In the genomic region with DNA sequence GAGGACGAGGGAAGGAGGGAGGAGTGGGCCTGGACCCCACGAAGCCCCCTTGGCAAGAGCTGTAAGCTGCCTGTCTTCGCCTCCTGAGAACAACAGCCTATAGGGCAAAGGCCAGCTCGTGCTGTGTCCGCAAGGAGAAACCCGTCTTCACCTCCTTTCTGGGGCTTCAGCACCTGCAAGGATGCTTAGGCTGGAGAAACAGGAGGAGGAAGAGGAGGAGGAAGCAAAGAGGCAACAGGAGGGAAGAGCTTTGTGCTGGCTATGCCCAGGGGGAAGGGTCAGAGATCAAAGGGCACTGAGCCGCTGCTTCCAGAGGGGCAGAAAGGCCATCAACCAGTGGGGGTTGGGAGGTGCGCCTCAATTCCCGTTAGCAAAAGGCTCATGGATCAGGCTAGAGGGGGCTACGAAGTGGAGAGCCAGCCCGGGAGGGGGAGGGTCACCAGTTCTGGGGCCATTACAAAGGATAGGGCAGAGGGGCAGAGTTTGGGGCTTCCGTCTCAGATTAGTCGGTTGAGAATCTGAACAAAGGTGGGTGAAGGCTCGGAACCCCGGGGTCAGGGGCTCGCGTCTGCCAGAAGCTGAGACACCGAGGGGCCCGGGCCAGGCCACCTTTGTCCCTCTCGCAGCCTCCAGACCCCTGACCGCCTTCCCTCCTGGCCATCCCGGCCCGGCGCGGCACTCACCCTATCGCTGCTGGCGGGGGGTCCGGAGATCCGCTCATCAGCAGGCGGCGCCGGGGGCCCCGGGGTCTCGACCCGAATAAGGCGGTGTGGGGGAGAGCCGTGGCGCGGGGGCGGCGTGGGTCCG, we compare ENCODE assay signal across 1 cellular context.
TF ChIP-seq lines count a peak whose summit lies in the region.

No MANE protein-coding gene starts in this region.

TF ChIP-seq in HepG2, 621 proteins besides CTCF, POLR2A, EP300 and RAD21 (continues in another document):
- TF ChIP-seq SMAD3 (CRISPR knock-in tag; IDR thresholded peaks at IDR 0.05) (no peak), ZNF749 (CRISPR knock-in tag; IDR thresholded peaks at IDR 0.05; ENCODE audit: borderline replicate concordance) (no peak), ZNF430 (CRISPR knock-in tag; IDR thresholded peaks at IDR 0.05) (peak; percentile 47; the same call in 1 of the 2 replicates), NR2F2 (IDR thresholded peaks at IDR 0.05; ENCODE audit: borderline replicate concordance, low read depth) (peak; percentile 73; the same call in 1 of the 2 replicates), GATAD2A (CRISPR knock-in tag; IDR thresholded peaks at IDR 0.05) (peak; percentile 67), SNAPC2 (CRISPR knock-in tag; IDR thresholded peaks at IDR 0.05) (0 out of 2 replicates have a peak, but pooled peaks have one; percentile 45), RXRB (CRISPR knock-in tag; IDR thresholded peaks at IDR 0.05; ENCODE audit: borderline replicate concordance) (peak; percentile 20; the same call in 1 of the 2 replicates), MYC (CRISPR knock-in tag; IDR thresholded peaks at IDR 0.05; ENCODE audit: borderline replicate concordance) (0 out of 2 replicates have a peak, but pooled peaks have one; percentile 20), ZSCAN29 (CRISPR knock-in tag; conservative IDR thresholded peaks at IDR 0.05) (no peak), HHEX (CRISPR knock-in tag; IDR thresholded peaks at IDR 0.05) (no peak), NRL (CRISPR knock-in tag; IDR thresholded peaks at IDR 0.05; ENCODE audit: borderline replicate concordance) (peak; percentile 74), RARA (CRISPR knock-in tag; IDR thresholded peaks at IDR 0.05) (peak; percentile 47; the same call in 1 of the 2 replicates), ZBTB3 (CRISPR knock-in tag; IDR thresholded peaks at IDR 0.05; ENCODE audit: borderline replicate concordance, low read depth) (0 out of 2 replicates have a peak, but pooled peaks have one; percentile 39), ZNF101 (CRISPR knock-in tag; IDR thresholded peaks at IDR 0.05; ENCODE audit: borderline replicate concordance, low read depth) (no peak), FOSL2 (CRISPR knock-in tag; IDR thresholded peaks at IDR 0.05) (0 out of 2 replicates have a peak, but pooled peaks have one; percentile 5), ZNF773 (CRISPR knock-in tag; IDR thresholded peaks at IDR 0.05; ENCODE audit: borderline replicate concordance) (no peak), ELF1 (CRISPR knock-in tag; IDR thresholded peaks at IDR 0.05) (peak; percentile 8; the same call in 1 of the 2 replicates), ZNF235 (CRISPR knock-in tag; IDR thresholded peaks at IDR 0.05; ENCODE audit: borderline replicate concordance) (no peak), KDM1A (CRISPR knock-in tag; IDR thresholded peaks at IDR 0.05) (peak; percentile 20; the same call in 1 of the 2 replicates), SPEN (CRISPR knock-in tag; IDR thresholded peaks at IDR 0.05; ENCODE audit: low read depth) (peak; percentile 51; the same call in 1 of the 2 replicates), ZNF350 (CRISPR knock-in tag; IDR thresholded peaks at IDR 0.05; ENCODE audit: borderline replicate concordance, low read depth) (peak; percentile 63; the same call in 1 of the 2 replicates), RNF2 (conservative IDR thresholded peaks at IDR 0.05; ENCODE audit: low read depth) (no peak), ZFY (CRISPR knock-in tag; IDR thresholded peaks at IDR 0.05) (peak; percentile 27; the same call in 1 of the 2 replicates), CREM (IDR thresholded peaks at IDR 0.05) (peak; percentile 17; the same call in 1 of the 2 replicates), CREM (CRISPR knock-in tag; IDR thresholded peaks at IDR 0.05) (no peak), RAD51 (IDR thresholded peaks at IDR 0.05; ENCODE audit: borderline replicate concordance) (no peak), SNRNP70 (IDR thresholded peaks at IDR 0.05; ENCODE audit: low read depth, low read length) (no peak), HNF4G (IDR thresholded peaks at IDR 0.05; ENCODE audit: borderline replicate concordance, low read depth, low read length) (peak; percentile 86), HNF4G (CRISPR knock-in tag; IDR thresholded peaks at IDR 0.05; ENCODE audit: borderline replicate concordance, low read depth) (peak; percentile 48; the same call in 1 of the 2 replicates)
- TF ChIP-seq, protein P1, sequence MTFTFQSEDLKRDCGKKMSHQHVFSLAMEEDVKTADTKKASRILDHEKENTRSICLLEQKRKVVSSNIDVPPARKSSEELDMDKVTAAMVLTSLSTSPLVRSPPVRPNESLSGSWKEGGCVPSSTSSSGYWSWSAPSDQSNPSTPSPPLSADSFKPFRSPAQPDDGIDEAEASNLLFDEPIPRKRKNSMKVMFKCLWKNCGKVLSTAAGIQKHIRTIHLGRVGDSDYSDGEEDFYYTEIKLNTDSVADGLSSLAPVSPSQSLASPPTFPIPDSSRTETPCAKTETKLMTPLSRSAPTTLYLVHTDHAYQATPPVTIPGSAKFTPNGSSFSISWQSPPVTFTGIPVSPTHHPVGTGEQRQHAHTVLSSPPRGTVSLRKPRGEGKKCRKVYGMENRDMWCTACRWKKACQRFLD (CRISPR knock-in tag; IDR thresholded peaks at IDR 0.05; ENCODE audit: borderline replicate concordance): no peak
- TF ChIP-seq, protein P2, sequence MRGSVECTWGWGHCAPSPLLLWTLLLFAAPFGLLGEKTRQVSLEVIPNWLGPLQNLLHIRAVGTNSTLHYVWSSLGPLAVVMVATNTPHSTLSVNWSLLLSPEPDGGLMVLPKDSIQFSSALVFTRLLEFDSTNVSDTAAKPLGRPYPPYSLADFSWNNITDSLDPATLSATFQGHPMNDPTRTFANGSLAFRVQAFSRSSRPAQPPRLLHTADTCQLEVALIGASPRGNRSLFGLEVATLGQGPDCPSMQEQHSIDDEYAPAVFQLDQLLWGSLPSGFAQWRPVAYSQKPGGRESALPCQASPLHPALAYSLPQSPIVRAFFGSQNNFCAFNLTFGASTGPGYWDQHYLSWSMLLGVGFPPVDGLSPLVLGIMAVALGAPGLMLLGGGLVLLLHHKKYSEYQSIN (CRISPR knock-in tag; IDR thresholded peaks at IDR 0.05; ENCODE audit: borderline replicate concordance): no peak
- TF ChIP-seq, protein P3, sequence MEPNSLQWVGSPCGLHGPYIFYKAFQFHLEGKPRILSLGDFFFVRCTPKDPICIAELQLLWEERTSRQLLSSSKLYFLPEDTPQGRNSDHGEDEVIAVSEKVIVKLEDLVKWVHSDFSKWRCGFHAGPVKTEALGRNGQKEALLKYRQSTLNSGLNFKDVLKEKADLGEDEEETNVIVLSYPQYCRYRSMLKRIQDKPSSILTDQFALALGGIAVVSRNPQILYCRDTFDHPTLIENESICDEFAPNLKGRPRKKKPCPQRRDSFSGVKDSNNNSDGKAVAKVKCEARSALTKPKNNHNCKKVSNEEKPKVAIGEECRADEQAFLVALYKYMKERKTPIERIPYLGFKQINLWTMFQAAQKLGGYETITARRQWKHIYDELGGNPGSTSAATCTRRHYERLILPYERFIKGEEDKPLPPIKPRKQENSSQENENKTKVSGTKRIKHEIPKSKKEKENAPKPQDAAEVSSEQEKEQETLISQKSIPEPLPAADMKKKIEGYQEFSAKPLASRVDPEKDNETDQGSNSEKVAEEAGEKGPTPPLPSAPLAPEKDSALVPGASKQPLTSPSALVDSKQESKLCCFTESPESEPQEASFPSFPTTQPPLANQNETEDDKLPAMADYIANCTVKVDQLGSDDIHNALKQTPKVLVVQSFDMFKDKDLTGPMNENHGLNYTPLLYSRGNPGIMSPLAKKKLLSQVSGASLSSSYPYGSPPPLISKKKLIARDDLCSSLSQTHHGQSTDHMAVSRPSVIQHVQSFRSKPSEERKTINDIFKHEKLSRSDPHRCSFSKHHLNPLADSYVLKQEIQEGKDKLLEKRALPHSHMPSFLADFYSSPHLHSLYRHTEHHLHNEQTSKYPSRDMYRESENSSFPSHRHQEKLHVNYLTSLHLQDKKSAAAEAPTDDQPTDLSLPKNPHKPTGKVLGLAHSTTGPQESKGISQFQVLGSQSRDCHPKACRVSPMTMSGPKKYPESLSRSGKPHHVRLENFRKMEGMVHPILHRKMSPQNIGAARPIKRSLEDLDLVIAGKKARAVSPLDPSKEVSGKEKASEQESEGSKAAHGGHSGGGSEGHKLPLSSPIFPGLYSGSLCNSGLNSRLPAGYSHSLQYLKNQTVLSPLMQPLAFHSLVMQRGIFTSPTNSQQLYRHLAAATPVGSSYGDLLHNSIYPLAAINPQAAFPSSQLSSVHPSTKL (CRISPR knock-in tag; IDR thresholded peaks at IDR 0.05): peak; percentile 57; the same call in 1 of the 2 replicates
- TF ChIP-seq, protein P4, sequence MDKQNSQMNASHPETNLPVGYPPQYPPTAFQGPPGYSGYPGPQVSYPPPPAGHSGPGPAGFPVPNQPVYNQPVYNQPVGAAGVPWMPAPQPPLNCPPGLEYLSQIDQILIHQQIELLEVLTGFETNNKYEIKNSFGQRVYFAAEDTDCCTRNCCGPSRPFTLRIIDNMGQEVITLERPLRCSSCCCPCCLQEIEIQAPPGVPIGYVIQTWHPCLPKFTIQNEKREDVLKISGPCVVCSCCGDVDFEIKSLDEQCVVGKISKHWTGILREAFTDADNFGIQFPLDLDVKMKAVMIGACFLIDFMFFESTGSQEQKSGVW (CRISPR knock-in tag; IDR thresholded peaks at IDR 0.05; ENCODE audit: borderline replicate concordance): no peak
- TF ChIP-seq, protein P5, sequence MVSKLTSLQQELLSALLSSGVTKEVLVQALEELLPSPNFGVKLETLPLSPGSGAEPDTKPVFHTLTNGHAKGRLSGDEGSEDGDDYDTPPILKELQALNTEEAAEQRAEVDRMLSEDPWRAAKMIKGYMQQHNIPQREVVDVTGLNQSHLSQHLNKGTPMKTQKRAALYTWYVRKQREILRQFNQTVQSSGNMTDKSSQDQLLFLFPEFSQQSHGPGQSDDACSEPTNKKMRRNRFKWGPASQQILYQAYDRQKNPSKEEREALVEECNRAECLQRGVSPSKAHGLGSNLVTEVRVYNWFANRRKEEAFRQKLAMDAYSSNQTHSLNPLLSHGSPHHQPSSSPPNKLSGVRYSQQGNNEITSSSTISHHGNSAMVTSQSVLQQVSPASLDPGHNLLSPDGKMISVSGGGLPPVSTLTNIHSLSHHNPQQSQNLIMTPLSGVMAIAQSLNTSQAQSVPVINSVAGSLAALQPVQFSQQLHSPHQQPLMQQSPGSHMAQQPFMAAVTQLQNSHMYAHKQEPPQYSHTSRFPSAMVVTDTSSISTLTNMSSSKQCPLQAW (CRISPR knock-in tag; IDR thresholded peaks at IDR 0.05): peak; percentile 37
- TF ChIP-seq, protein P6, sequence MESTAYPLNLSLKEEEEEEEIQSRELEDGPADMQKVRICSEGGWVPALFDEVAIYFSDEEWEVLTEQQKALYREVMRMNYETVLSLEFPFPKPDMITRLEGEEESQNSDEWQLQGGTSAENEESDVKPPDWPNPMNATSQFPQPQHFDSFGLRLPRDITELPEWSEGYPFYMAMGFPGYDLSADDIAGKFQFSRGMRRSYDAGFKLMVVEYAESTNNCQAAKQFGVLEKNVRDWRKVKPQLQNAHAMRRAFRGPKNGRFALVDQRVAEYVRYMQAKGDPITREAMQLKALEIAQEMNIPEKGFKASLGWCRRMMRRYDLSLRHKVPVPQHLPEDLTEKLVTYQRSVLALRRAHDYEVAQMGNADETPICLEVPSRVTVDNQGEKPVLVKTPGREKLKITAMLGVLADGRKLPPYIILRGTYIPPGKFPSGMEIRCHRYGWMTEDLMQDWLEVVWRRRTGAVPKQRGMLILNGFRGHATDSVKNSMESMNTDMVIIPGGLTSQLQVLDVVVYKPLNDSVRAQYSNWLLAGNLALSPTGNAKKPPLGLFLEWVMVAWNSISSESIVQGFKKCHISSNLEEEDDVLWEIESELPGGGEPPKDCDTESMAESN (CRISPR knock-in tag; conservative IDR thresholded peaks at IDR 0.05): 0 out of 2 replicates have a peak, but pooled peaks have one; percentile 43
- TF ChIP-seq, protein P7, sequence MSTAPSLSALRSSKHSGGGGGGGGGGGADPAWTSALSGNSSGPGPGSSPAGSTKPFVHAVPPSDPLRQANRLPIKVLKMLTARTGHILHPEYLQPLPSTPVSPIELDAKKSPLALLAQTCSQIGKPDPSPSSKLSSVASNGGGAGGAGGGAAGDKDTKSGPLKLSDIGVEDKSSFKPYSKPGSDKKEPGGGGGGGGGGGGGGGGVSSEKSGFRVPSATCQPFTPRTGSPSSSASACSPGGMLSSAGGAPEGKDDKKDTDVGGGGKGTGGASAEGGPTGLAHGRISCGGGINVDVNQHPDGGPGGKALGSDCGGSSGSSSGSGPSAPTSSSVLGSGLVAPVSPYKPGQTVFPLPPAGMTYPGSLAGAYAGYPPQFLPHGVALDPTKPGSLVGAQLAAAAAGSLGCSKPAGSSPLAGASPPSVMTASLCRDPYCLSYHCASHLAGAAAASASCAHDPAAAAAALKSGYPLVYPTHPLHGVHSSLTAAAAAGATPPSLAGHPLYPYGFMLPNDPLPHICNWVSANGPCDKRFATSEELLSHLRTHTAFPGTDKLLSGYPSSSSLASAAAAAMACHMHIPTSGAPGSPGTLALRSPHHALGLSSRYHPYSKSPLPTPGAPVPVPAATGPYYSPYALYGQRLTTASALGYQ (CRISPR knock-in tag; IDR thresholded peaks at IDR 0.05): 0 out of 2 replicates have a peak, but pooled peaks have one; percentile 29
- TF ChIP-seq, protein P8, sequence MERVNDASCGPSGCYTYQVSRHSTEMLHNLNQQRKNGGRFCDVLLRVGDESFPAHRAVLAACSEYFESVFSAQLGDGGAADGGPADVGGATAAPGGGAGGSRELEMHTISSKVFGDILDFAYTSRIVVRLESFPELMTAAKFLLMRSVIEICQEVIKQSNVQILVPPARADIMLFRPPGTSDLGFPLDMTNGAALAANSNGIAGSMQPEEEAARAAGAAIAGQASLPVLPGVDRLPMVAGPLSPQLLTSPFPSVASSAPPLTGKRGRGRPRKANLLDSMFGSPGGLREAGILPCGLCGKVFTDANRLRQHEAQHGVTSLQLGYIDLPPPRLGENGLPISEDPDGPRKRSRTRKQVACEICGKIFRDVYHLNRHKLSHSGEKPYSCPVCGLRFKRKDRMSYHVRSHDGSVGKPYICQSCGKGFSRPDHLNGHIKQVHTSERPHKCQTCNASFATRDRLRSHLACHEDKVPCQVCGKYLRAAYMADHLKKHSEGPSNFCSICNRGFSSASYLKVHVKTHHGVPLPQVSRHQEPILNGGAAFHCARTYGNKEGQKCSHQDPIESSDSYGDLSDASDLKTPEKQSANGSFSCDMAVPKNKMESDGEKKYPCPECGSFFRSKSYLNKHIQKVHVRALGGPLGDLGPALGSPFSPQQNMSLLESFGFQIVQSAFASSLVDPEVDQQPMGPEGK (CRISPR knock-in tag; IDR thresholded peaks at IDR 0.05): peak; percentile 46
- TF ChIP-seq, protein P9, sequence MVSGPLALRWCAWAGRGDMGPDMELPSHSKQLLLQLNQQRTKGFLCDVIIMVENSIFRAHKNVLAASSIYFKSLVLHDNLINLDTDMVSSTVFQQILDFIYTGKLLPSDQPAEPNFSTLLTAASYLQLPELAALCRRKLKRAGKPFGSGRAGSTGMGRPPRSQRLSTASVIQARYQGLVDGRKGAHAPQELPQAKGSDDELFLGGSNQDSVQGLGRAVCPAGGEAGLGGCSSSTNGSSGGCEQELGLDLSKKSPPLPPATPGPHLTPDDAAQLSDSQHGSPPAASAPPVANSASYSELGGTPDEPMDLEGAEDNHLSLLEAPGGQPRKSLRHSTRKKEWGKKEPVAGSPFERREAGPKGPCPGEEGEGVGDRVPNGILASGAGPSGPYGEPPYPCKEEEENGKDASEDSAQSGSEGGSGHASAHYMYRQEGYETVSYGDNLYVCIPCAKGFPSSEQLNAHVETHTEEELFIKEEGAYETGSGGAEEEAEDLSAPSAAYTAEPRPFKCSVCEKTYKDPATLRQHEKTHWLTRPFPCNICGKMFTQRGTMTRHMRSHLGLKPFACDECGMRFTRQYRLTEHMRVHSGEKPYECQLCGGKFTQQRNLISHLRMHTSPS (CRISPR knock-in tag; IDR thresholded peaks at IDR 0.05; ENCODE audit: low read depth): 0 out of 2 replicates have a peak, but pooled peaks have one; percentile 54
